ENCODE assay signal across 9 cellular contexts in genomic region chr11:64100345-64100744, GRCh38.
DNase-seq lines count a peak whose midpoint lies in the region; ATAC-seq and TF ChIP-seq lines count a peak whose summit lies in the region.
"Had no signal": no experiment of that assay in that cellular context is flagged by ENCODE, and none has a peak within 500 bp of the region (broad histone marks: within the 10 kb centered on the region; RNA-seq: fewer than 3 reads in every experiment).

No MANE protein-coding gene starts in this region.

- no peak for TF ChIP-seq POLR2A in tibial nerve (IDR thresholded peaks at IDR 0.05)

- WGBS in tibial nerve, 2 donors = 82% methylated on average over 8 of the region's 8 CpGs

- TF ChIP-seq CTCF in GM10266 (IDR thresholded peaks at IDR 0.05; ENCODE audit: control insufficient read depth, insufficient read depth, low read depth, missing control alignments) (peak; percentile 51), LNCaP clone FGC (IDR thresholded peaks at IDR 0.05; ENCODE audit: control insufficient read depth, extremely low read depth, insufficient read depth) (0 out of 2 replicates have a peak, but pooled peaks have one; percentile 11), tibial nerve (IDR thresholded peaks at IDR 0.05) (no peak)

- DNase-seq in GM10266 (ENCODE audit: extremely low spot score) (peak; percentile 80), LNCaP clone FGC (ENCODE audit: low read depth) (no peak), RPMI8226 (peak; percentile 36), tibial nerve (ENCODE audit: low spot score in 2 of 2) (no peak)
- DNase-seq in activated CD8-positive, alpha-beta memory T cell treated with anti-CD3 and anti-CD28 coated beads for 24 hours = no peak
- DNase-seq: NCI-H446 treated with DMSO at 0.1 percent for 48 hours had no signal

- no peaks in the 10 kb centered on the region for H3K36me3 ChIP-seq in tibial nerve

- TF ChIP-seq EP300 in tibial nerve (IDR thresholded peaks at IDR 0.05) = no peak

- H3K4me3 ChIP-seq in LNCaP clone FGC (ENCODE audit: low read depth, low read length) (no peak overlapping the region), tibial nerve (no peak overlapping the region)

- peak overlapping the region; percentile 88 for H3K27ac ChIP-seq in layer of hippocampus (ENCODE audit: low read depth, low read length)
- H3K27ac ChIP-seq in tibial nerve = peak overlapping the region in 2 of 4 donors; percentile 81 to 84

- H3K27me3 ChIP-seq in layer of hippocampus (ENCODE audit: control insufficient read depth, insufficient read depth, low read length) (no peaks in the 10 kb centered on the region), tibial nerve (no peaks in the 10 kb centered on the region)

- ATAC-seq in GM21786 (IDR thresholded peaks at IDR 0.05; ENCODE audit: unreplicated experiment) (no peak), esophagus mucosa (no peak)

- H3K9me3 ChIP-seq in tibial nerve = no peaks in the 10 kb centered on the region

- peaks cover 0 to 90% (median 34%) of the 10 kb centered on the region in 4 donors for H3K4me1 ChIP-seq in tibial nerve

Comparison
In these comparisons a context has a peak if more than half of its experiments do, and no peak if none do; other contexts are left out.
1. DNase-seq: peak in GM10266 (single experiment) and RPMI8226 (single experiment); none in LNCaP clone FGC (single experiment), tibial nerve (0 of 2) and activated CD8-positive, alpha-beta memory T cell treated with anti-CD3 and anti-CD28 coated beads for 24 hours (single experiment).
2. CTCF ChIP-seq: peak in GM10266 (single experiment) and LNCaP clone FGC (single experiment); none in tibial nerve (0 of 5).